8 cellular contexts compared by ENCODE assay signal in genomic region chr9:92877531-92878430, GRCh38. TPM values are rescaled to one million over a fixed set of nuclear protein-coding genes. Genes with fewer than 3 reads are reported as not detected.
A peak's percentile ranks its signal among the peaks of the same experiment; 100 is the strongest.
DNase-seq lines count a peak whose midpoint lies in the region; ATAC-seq and TF ChIP-seq lines count a peak whose summit lies in the region.

Gene ZNF484 (minus strand): TSS chr9:92878038. CDS start chr9:92875029, 3,009 bp downstream.

- TF ChIP-seq POLR2A in lower leg skin (IDR thresholded peaks at IDR 0.05), result no peak

- ATAC-seq in GM19397 (IDR thresholded peaks at IDR 0.05; ENCODE audit: unreplicated experiment) (peak; percentile 100), HG03571 (IDR thresholded peaks at IDR 0.05; ENCODE audit: unreplicated experiment) (peak; percentile 99)

- H3K4me3 ChIP-seq in duodenal mucosa (ENCODE audit: low read depth in 1 of 2, low read length in 2 of 2) (peak within 1 kb of the TSS; percentile 79 to 82), lower leg skin (ENCODE audit: low read depth, poor library complexity, severe bottlenecking) (peak within 1 kb of the TSS; percentile 54)

- H3K9me3 ChIP-seq in duodenal mucosa (ENCODE audit: control insufficient read depth in 1 of 2, low read length in 2 of 2), result no peaks in the 10 kb centered on the region

- H3K9me3 Mint-ChIP-seq in CD14-positive monocyte, result peaks cover 0 to 3% (median 0%) of the 10 kb centered on the region in 7 donors

- WGBS in lower leg skin, 2 donors, result 16% methylated on average over 28 of the region's 28 CpGs

- TF ChIP-seq CTCF in CD14-positive monocyte (IDR thresholded peaks at IDR 0.05) (no peak), lower leg skin (IDR thresholded peaks at IDR 0.05) (no peak)

- intact Hi-C loops in CD14-positive monocyte (cut with micrococcal nuclease), result loop anchor here in 1 of 2 donors (5.0 to 10.0 kb wide), 2 partner anchors 113 to 690 kb away; partner anchors contain the start of gene BICD2
- intact Hi-C loops in lower leg skin (cut with DNase I; ENCODE audit: low total_unique reads), result no loop called here

- H3K4me3 Mint-ChIP-seq in CD14-positive monocyte, result peak within 1 kb of the TSS; percentile 100

- H3K36me3 Mint-ChIP-seq in CD14-positive monocyte, result peaks cover 3 to 17% of the 10 kb centered on the region in 2 donors

- peaks cover 20% of the 10 kb centered on the region for H3K4me1 Mint-ChIP-seq in CD14-positive monocyte

- H3K4me1 ChIP-seq in duodenal mucosa (ENCODE audit: control insufficient read depth in 1 of 2, insufficient read depth in 2 of 2, low read length in 2 of 2), result peaks cover 0 to 4% of the 10 kb centered on the region in 2 donors

- H3K27me3 Mint-ChIP-seq in CD14-positive monocyte (ENCODE audit: low read depth in 3 of 3), result peaks cover 0 to 2% (median 1%) of the 10 kb centered on the region in 3 donors

- H3K27ac Mint-ChIP-seq in CD14-positive monocyte, result peak within 1 kb of the TSS; percentile 92 to 100 (median 98)

- no peaks in the 10 kb centered on the region for H3K27me3 ChIP-seq in duodenal mucosa (ENCODE audit: control insufficient read depth in 1 of 2, insufficient read depth in 2 of 2, low read length in 2 of 2)

- peak within 1 kb of the TSS; percentile 37 for H3K27ac ChIP-seq in duodenal mucosa (ENCODE audit: low read depth, low read length)

- DNase-seq in CD14-positive monocyte (ENCODE audit: low spot score) (peak; percentile 100), NCI-H82 (lab: John Stamatoyannopoulos, UW) (peak; percentile 99), lower leg skin (ENCODE audit: low spot score in 2 of 2) (peak; percentile 95 to 99)
- DNase-seq in activated CD4-positive, alpha-beta T cell treated with anti-CD3 and anti-CD28 coated beads, Interleukin-2, amount 50 U/mL, for 48 hours, result peak; percentile 96 to 98
- peak; percentile 93 to 97 for DNase-seq in stimulated activated CD4-positive, alpha-beta T cell treated with anti-CD3 and anti-CD28 coated beads, Interleukin-4, amount 100 ng/mL, for 48 hours (ENCODE audit: low read depth in 2 of 2)

- peak within 1 kb of the TSS; percentile 77 to 81 for H3K9ac ChIP-seq in duodenal mucosa (ENCODE audit: low read depth in 1 of 2, low read length in 2 of 2)

- no peaks in the 10 kb centered on the region for H3K36me3 ChIP-seq in duodenal mucosa (ENCODE audit: control insufficient read depth in 1 of 2, insufficient read depth in 2 of 2, low read length in 2 of 2)

RNA-seq across cellular contexts. Expression of gene ZNF484, which starts in this region (rescaled TPM):
- 1 to 10 TPM; 1.1 to 2.7 TPM for polyA plus RNA-seq in CD14-positive monocyte
- total RNA-seq in lower leg skin, result 1 to 10 TPM; 4.4 to 8.9 (median 5.0) TPM

Comparison
In these comparisons a context has a peak if more than half of its experiments do, and no peak if none do; other contexts are left out.
1. Peak in every context shown above with its lines: DNase-seq, ATAC-seq, H3K4me3 ChIP-seq and H3K27ac ChIP-seq.